In the genomic region with DNA sequence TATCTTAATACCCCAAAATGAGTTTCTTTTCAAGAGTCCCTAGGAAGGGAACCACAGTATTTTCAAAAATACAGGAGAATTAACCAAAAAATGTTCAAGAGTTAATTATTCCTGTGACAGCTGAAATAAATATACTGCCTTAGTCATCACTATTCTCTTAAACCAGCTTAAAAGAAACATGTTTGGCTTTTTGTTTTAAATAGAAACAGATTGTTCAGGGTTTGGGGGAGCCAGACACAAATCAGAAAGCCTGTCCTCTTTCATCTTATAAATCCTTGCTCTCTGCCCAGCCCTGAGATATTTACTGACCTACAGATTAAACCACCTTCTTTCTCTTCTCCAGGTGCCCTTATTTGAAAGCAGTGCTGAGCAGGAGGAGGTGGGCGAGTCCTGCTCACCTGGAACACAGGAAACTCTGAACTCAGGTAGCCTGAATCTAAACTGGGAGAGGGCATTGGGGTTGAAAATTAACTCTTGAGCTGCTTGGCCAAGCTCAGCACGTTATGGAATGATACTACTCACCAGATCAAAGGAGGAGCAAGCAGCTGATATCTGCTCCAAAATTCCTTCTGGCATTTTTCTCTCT, we compare ENCODE assay signal across 13 cellular contexts.
"Had no signal": no experiment of that assay in that cellular context is flagged by ENCODE, and none has a peak within 500 bp of the region (broad histone marks: within the 10 kb centered on the region; RNA-seq: fewer than 3 reads in every experiment).

No MANE protein-coding gene starts in this region.

- H3K27ac Mint-ChIP-seq: activated B cell treated with CpG ODN at 0.5 μM for 24 hours; activated CD4-positive, alpha-beta T cell treated with anti-CD3 and anti-CD28 coated beads, Interleukin-2, amount 10 ng/mL, durations not matched to agents 24 days and 14 days; neural progenitor cell; stimulated activated naive CD8-positive, alpha-beta T cell treated with anti-CD3 and anti-CD28 coated beads, Interleukin-15, Interleukin-2, amounts not matched to agents 100 ng/mL and 50 ng/mL, for 24 hours; T-helper 1 cell treated with Interleukin-12 subunit alpha and Interleukin-12 subunit beta and Interleukin-4 antibody, amounts not matched to agents 30 μg/mL and 1 μg/mL, for 36 hours had no signal

- H3K4me3 Mint-ChIP-seq: activated B cell treated with CpG ODN at 0.5 μM for 24 hours; activated CD4-positive, alpha-beta T cell treated with anti-CD3 and anti-CD28 coated beads, Interleukin-2, amount 10 ng/mL, durations not matched to agents 24 days and 14 days; neural progenitor cell; stimulated activated naive CD8-positive, alpha-beta T cell treated with anti-CD3 and anti-CD28 coated beads, Interleukin-15, Interleukin-2, amounts not matched to agents 100 ng/mL and 50 ng/mL, for 24 hours; T-helper 1 cell treated with Interleukin-12 subunit alpha and Interleukin-12 subunit beta and Interleukin-4 antibody, amounts not matched to agents 30 μg/mL and 1 μg/mL, for 36 hours had no signal

- H3K4me1 Mint-ChIP-seq: activated B cell treated with CpG ODN at 0.5 μM for 24 hours; activated CD4-positive, alpha-beta T cell treated with anti-CD3 and anti-CD28 coated beads, Interleukin-2, amount 10 ng/mL, durations not matched to agents 24 days and 14 days had no signal

- ATAC-seq: left ventricle myocardium superior had no signal

- DNase-seq: activated B cell treated with CpG ODN at 0.5 μM for 24 hours; activated CD4-positive, alpha-beta T cell treated with anti-CD3 and anti-CD28 coated beads, Interleukin-2, amount 10 ng/mL, durations not matched to agents 24 days and 14 days; activated naive CD4-positive, alpha-beta T cell treated with Interleukin-2 at 50 U/mL for 16 hours; adrenal gland; effector CD4-positive, alpha-beta T cell; left ventricle myocardium superior; ovary; stimulated activated CD4-positive, alpha-beta T cell treated with anti-CD3 and anti-CD28 coated beads, Interleukin-4, amount 100 ng/mL, for 1 hour; stimulated activated CD8-positive, alpha-beta memory T cell treated with anti-CD3 and anti-CD28 coated beads, Interleukin-4, amount 100 ng/mL, for 48 hours; testis had no signal

- H3K9me3 Mint-ChIP-seq: activated B cell treated with CpG ODN at 0.5 μM for 24 hours; activated CD4-positive, alpha-beta T cell treated with anti-CD3 and anti-CD28 coated beads, Interleukin-2, amount 10 ng/mL, durations not matched to agents 24 days and 14 days; stimulated activated naive CD8-positive, alpha-beta T cell treated with anti-CD3 and anti-CD28 coated beads, Interleukin-15, Interleukin-2, amounts not matched to agents 100 ng/mL and 50 ng/mL, for 24 hours; T-helper 1 cell treated with Interleukin-12 subunit alpha and Interleukin-12 subunit beta and Interleukin-4 antibody, amounts not matched to agents 30 μg/mL and 1 μg/mL, for 36 hours had no signal
